ENCODE assay signal across 23 cellular contexts in genomic region chr5:104551628-104552027, GRCh38.
A peak's percentile ranks its signal among the peaks of the same experiment; 100 is the strongest.
DNase-seq lines count a peak whose midpoint lies in the region; ATAC-seq and TF ChIP-seq lines count a peak whose summit lies in the region.
"Had no signal": no experiment of that assay in that cellular context is flagged by ENCODE, and none has a peak within 500 bp of the region (broad histone marks: within the 10 kb centered on the region; RNA-seq: fewer than 3 reads in every experiment).

No MANE protein-coding gene starts in this region.

- 69% methylated on average over 3 of the region's 3 CpGs for WGBS in SK-N-SH (ENCODE audit: low lambda C conversion rate)

- H3K27me3 Mint-ChIP-seq in nephron (ENCODE audit: low read depth), result no peaks in the 10 kb centered on the region
- H3K27me3 Mint-ChIP-seq: B cell; CD4-positive, alpha-beta T cell had no signal

- H3K27ac Mint-ChIP-seq in nephron, result peak overlapping the region in 2 of 3 experiments; percentile 11 to 15
- H3K27ac Mint-ChIP-seq: B cell; CD4-positive, alpha-beta T cell; CD8-positive, alpha-beta T cell had no signal

- H3K79me2 ChIP-seq in SK-N-SH (ENCODE audit: insufficient read depth), result no peaks in the 10 kb centered on the region

- 0 out of 2 replicates have a peak overlapping the region, but pooled peaks have one; percentile 8 for H2AFZ ChIP-seq in SK-N-SH (ENCODE audit: low read depth)

- TF ChIP-seq EP300 in SK-N-SH (IDR thresholded peaks at IDR 0.05; ENCODE audit: borderline replicate concordance in 1 of 2, low read depth in 1 of 2, low read length in 1 of 2), result no peak

- H3K4me1 ChIP-seq in SK-N-SH (ENCODE audit: control insufficient read depth in 1 of 2, insufficient read depth in 2 of 2, low read depth in 1 of 2, low read length in 1 of 2), result no peaks in the 10 kb centered on the region
- H3K4me1 ChIP-seq: A549; BLaER1 treated with 17β-estradiol and CSF1 and Interleukin-3, amounts not matched to agents 10 nM and 100 nM; Caco-2 had no signal

- H3K9me3 ChIP-seq in SK-N-SH, result no peaks in the 10 kb centered on the region
- H3K9me3 ChIP-seq: A549 had no signal

- no peak for TF ChIP-seq RAD21 in SK-N-SH (IDR thresholded peaks at IDR 0.05; ENCODE audit: low read length)

- no peak overlapping the region for H3K4me3 ChIP-seq in SK-N-SH (ENCODE audit: low read depth in 2 of 2, low read length in 1 of 2)
- H3K4me3 ChIP-seq: A549; BLaER1 treated with 17β-estradiol and CSF1 and Interleukin-3, amounts not matched to agents 10 nM and 100 nM had no signal

- H3F3A ChIP-seq in SK-N-SH (replicated peaks; ENCODE audit: insufficient read depth), result no peaks in the 10 kb centered on the region

- no peaks in the 10 kb centered on the region for H4K20me1 ChIP-seq in SK-N-SH (ENCODE audit: insufficient read depth)
- H4K20me1 ChIP-seq: BLaER1 treated with 17β-estradiol and CSF1 and Interleukin-3, amounts not matched to agents 10 nM and 100 nM had no signal

- H3K9ac ChIP-seq in SK-N-SH, result no peak overlapping the region
- H3K9ac ChIP-seq: BLaER1 treated with 17β-estradiol and CSF1 and Interleukin-3, amounts not matched to agents 10 nM and 100 nM had no signal

- H3K4me1 Mint-ChIP-seq in nephron, result no peaks in the 10 kb centered on the region
- H3K4me1 Mint-ChIP-seq: B cell had no signal

- H3K36me3 ChIP-seq in SK-N-SH (replicated peaks in 1 of 2; ENCODE audit: control insufficient read depth in 1 of 2, insufficient read depth in 2 of 2, low read length in 1 of 2), result no peaks in the 10 kb centered on the region
- H3K36me3 ChIP-seq: BLaER1 treated with 17β-estradiol and CSF1 and Interleukin-3, amounts not matched to agents 10 nM and 100 nM had no signal

- POLR2A ChIA-PET in SK-N-SH (lab: Yijun Ruan, JAX), result no interaction called here
- POLR2A ChIA-PET in HEK293T (lab: Yijun Ruan, JAX), result no interaction called here

- H3K27me3 ChIP-seq in SK-N-SH (ENCODE audit: insufficient read depth), result no peaks in the 10 kb centered on the region
- H3K27me3 ChIP-seq: BLaER1 treated with 17β-estradiol and CSF1 and Interleukin-3, amounts not matched to agents 10 nM and 100 nM had no signal

- no peak for DNase-seq in SK-N-SH
- DNase-seq in HEK293T (ENCODE audit: extremely low spot score), result no peak
- DNase-seq in NCI-H82 (lab: John Stamatoyannopoulos, UW), result no peak
- DNase-seq: AML-193; Caco-2; Calu3; CD4-positive, alpha-beta T cell; CD8-positive, alpha-beta T cell; DMS 273 treated with DMSO at 0.1 percent for 48 hours; DMS153; DMS53; DMS79; DND-41; EL; GF-D8 had no signal

- peak overlapping the region in 1 of 3 experiments; percentile 3 for H3K4me3 Mint-ChIP-seq in nephron
- H3K4me3 Mint-ChIP-seq: B cell; CD4-positive, alpha-beta T cell; CD8-positive, alpha-beta T cell had no signal

- peaks cover 6% of the 10 kb centered on the region for H3K9me3 Mint-ChIP-seq in nephron

- CTCF ChIA-PET in SK-N-SH (lab: Yijun Ruan, JAX), result no interaction called here
- CTCF ChIA-PET in HEK293T (lab: Yijun Ruan, JAX), result interaction anchor here (0.6 kb wide), 1 partner anchor 373 kb away, joined by 3 read pairs; no protein-coding TSS in a partner anchor

- ATAC-seq in SK-N-SH treated with all-trans-retinoic acid at 6 μM for 48 hours (no peak), HG02588 (IDR thresholded peaks at IDR 0.05; ENCODE audit: unreplicated experiment) (no peak)
- ATAC-seq: A549; CD8-positive, alpha-beta T cell had no signal

- TF ChIP-seq CTCF in SK-N-SH (IDR thresholded peaks at IDR 0.05) (no peak), nephron (IDR thresholded peaks at IDR 0.05; ENCODE audit: unreplicated experiment in 3 of 3) (no peak)

- H3K27ac ChIP-seq in SK-N-SH (ENCODE audit: low read depth in 2 of 2, low read length in 1 of 2), result no peak overlapping the region
- H3K27ac ChIP-seq: 22Rv1; A549; BLaER1 treated with 17β-estradiol and CSF1 and Interleukin-3, amounts not matched to agents 10 nM and 100 nM; C4-2B had no signal

- H3K4me2 ChIP-seq in SK-N-SH, result no peak overlapping the region
- H3K4me2 ChIP-seq: A549; BLaER1 treated with 17β-estradiol and CSF1 and Interleukin-3, amounts not matched to agents 10 nM and 100 nM had no signal

- H3K36me3 Mint-ChIP-seq in nephron (ENCODE audit: low read depth), result no peaks in the 10 kb centered on the region
- H3K36me3 Mint-ChIP-seq: CD8-positive, alpha-beta T cell had no signal

- no peaks in the 10 kb centered on the region for H3K9me2 ChIP-seq in SK-N-SH

TF ChIP-seq in SK-N-SH, 30 proteins besides CTCF, POLR2A, EP300 and RAD21 (continues in another document):
- TF ChIP-seq TCF12 (IDR thresholded peaks at IDR 0.05) (no peak), JUND (IDR thresholded peaks at IDR 0.05) (no peak), NFIC (IDR thresholded peaks at IDR 0.05; ENCODE audit: borderline replicate concordance) (no peak), ZBTB33 (IDR thresholded peaks at IDR 0.05; ENCODE audit: borderline replicate concordance, low read depth) (no peak)

TF ChIP-seq in SK-N-SH treated with all-trans-retinoic acid at 6 μM for 48 hours, 23 proteins besides CTCF, POLR2A, EP300 and RAD21 (continues in another document):
- no peak for TF ChIP-seq SNAI2 (CRISPR knock-in tag; IDR thresholded peaks at IDR 0.05)
- TF ChIP-seq TSHZ2 (CRISPR knock-in tag; IDR thresholded peaks at IDR 0.05), result no peak
- no peak for TF ChIP-seq ISL1 (CRISPR knock-in tag; IDR thresholded peaks at IDR 0.05)

TF ChIP-seq in HEK293T, 16 proteins besides CTCF, POLR2A, EP300 and RAD21:
- TF ChIP-seq SP1 (IDR thresholded peaks at IDR 0.05) (no peak), PKNOX1 (IDR thresholded peaks at IDR 0.05) (peak; percentile 53), LEF1 (IDR thresholded peaks at IDR 0.05; ENCODE audit: borderline replicate concordance) (no peak), SUZ12 (IDR thresholded peaks at IDR 0.05) (no peak)
